In the genomic region with DNA sequence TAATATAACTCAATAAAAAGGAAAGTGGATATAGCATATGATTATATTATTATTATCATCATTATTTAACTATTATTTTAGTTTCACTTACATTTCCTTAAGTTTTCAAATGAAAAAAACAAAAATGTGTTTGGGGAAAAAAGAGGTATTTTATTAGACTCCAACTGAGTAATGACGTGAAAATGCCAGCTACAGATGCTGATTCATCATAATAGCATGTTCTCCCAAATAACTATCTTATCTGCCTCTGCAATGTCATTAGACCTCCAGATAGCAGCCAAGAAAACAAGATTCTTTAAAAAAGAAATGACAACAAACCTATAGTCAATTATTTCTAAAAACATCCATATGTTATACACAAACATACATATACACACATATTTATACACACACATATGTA, we compare ENCODE assay signal across 31 cellular contexts.
"Had no signal": no experiment of that assay in that cellular context is flagged by ENCODE, and none has a peak within 500 bp of the region (broad histone marks: within the 10 kb centered on the region; RNA-seq: fewer than 3 reads in every experiment).

No MANE protein-coding gene starts in this region.

- ATAC-seq: activated CD4-positive, CD25-positive, alpha-beta regulatory T cell treated with anti-CD3 and anti-CD28 coated beads, Interleukin-2, amount 50 U/mL, for 24 hours; gastroesophageal sphincter; natural killer cell; psoas muscle; stimulated activated memory B cell treated with anti-CD40 and anti-IgM and Interleukin-4, amounts not matched to agents 10 μg/mL and 1 μg/mL and 100 μg/mL, for 72 hours; stimulated activated naive CD8-positive, alpha-beta T cell treated with anti-CD3 and anti-CD28 coated beads, Interleukin-15, amount 100 ng/mL, for 72 hours had no signal

- H3K79me2 ChIP-seq: parathyroid adenoma had no signal

- H3K4me3 ChIP-seq: adrenal gland, ascending aorta, gastroesophageal sphincter, neural progenitor cell, psoas muscle, right atrium auricular region, skin epidermis, thyroid gland, upper lobe of left lung had no signal

- H3K27me3 ChIP-seq: adrenal gland, ascending aorta, gastroesophageal sphincter, neural progenitor cell, right atrium auricular region, thyroid gland, upper lobe of left lung had no signal

- H3K27ac ChIP-seq: adrenal gland, ascending aorta, gastroesophageal sphincter, neural progenitor cell, parathyroid adenoma, psoas muscle, right atrium auricular region, skin epidermis, thyroid gland, upper lobe of left lung, WERI-Rb-1 had no signal

- H3K9me3 ChIP-seq: adrenal gland, psoas muscle, right atrium auricular region, thyroid gland had no signal

- H3K4me2 ChIP-seq: neural progenitor cell had no signal

- DNase-seq: activated CD4-positive, alpha-beta T cell treated with anti-CD3 and anti-CD28 coated beads for 48 hours; activated CD4-positive, alpha-beta T cell treated with anti-CD3 and anti-CD28 coated beads, Interleukin-2, amount 50 U/mL, for 48 hours; activated CD8-positive, alpha-beta memory T cell treated with anti-CD3 and anti-CD28 coated beads for 24 hours; activated effector memory CD4-positive, alpha-beta T cell treated with Interleukin-2 at 50 U/mL for 16 hours; activated naive CD4-positive, alpha-beta T cell treated with anti-CD3 and anti-CD28 coated beads for 36 hours; activated naive CD8-positive, alpha-beta T cell treated with anti-CD3 and anti-CD28 coated beads for 36 hours; adrenal gland; central memory CD4-positive, alpha-beta T cell; dermis blood vessel endothelial cell; effector CD4-positive, alpha-beta T cell; hippocampal formation; natural killer cell; occipital lobe; psoas muscle; stimulated activated CD4-positive, alpha-beta T cell treated with anti-CD3 and anti-CD28 coated beads, Interleukin-1b, Interleukin-23, amount 100 ng/mL, for 48 hours; stimulated activated CD4-positive, alpha-beta T cell treated with anti-CD3 and anti-CD28 coated beads, Interleukin-4, amount 100 ng/mL, for 4 hours; stimulated activated CD8-positive, alpha-beta memory T cell treated with anti-CD3 and anti-CD28 coated beads, Interleukin-4, amount 100 ng/mL, for 48 hours; stimulated activated naive CD8-positive, alpha-beta T cell treated with anti-CD3 and anti-CD28 coated beads, Interleukin-15, amount 100 ng/mL, for 72 hours; substantia nigra; T-helper 1 cell; thyroid gland; upper lobe of left lung; WERI-Rb-1 had no signal

- H3K36me3 ChIP-seq: adrenal gland, ascending aorta, gastroesophageal sphincter, neural progenitor cell, right atrium auricular region, thyroid gland, upper lobe of left lung, WERI-Rb-1 had no signal

- H3K4me1 ChIP-seq: adrenal gland, ascending aorta, gastroesophageal sphincter, neural progenitor cell, parathyroid adenoma, psoas muscle, right atrium auricular region, thyroid gland, upper lobe of left lung had no signal

- H3K9ac ChIP-seq: neural progenitor cell, parathyroid adenoma had no signal

- H2AFZ ChIP-seq: neural progenitor cell, parathyroid adenoma had no signal
